8 cellular contexts compared by ENCODE assay signal in genomic region chr3:184811999-184812844, GRCh38. TPM values are rescaled to one million over a fixed set of nuclear protein-coding genes. Genes with fewer than 3 reads are reported as not detected.
DNase-seq lines count a peak whose midpoint lies in the region; ATAC-seq and TF ChIP-seq lines count a peak whose summit lies in the region.

A gene with protein sequence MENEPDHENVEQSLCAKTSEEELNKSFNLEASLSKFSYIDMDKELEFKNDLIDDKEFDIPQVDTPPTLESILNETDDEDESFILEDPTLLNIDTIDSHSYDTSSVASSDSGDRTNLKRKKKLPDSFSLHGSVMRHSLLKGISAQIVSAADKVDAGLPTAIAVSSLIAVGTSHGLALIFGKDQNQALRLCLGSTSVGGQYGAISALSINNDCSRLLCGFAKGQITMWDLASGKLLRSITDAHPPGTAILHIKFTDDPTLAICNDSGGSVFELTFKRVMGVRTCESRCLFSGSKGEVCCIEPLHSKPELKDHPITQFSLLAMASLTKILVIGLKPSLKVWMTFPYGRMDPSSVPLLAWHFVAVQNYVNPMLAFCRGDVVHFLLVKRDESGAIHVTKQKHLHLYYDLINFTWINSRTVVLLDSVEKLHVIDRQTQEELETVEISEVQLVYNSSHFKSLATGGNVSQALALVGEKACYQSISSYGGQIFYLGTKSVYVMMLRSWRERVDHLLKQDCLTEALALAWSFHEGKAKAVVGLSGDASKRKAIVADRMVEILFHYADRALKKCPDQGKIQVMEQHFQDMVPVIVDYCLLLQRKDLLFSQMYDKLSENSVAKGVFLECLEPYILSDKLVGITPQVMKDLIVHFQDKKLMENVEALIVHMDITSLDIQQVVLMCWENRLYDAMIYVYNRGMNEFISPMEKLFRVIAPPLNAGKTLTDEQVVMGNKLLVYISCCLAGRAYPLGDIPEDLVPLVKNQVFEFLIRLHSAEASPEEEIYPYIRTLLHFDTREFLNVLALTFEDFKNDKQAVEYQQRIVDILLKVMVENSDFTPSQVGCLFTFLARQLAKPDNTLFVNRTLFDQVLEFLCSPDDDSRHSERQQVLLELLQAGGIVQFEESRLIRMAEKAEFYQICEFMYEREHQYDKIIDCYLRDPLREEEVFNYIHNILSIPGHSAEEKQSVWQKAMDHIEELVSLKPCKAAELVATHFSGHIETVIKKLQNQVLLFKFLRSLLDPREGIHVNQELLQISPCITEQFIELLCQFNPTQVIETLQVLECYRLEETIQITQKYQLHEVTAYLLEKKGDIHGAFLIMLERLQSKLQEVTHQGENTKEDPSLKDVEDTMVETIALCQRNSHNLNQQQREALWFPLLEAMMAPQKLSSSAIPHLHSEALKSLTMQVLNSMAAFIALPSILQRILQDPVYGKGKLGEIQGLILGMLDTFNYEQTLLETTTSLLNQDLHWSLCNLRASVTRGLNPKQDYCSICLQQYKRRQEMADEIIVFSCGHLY (N-terminal part only) (plus strand): TSS chr3:184812166. CDS start chr3:184824633, 12,467 bp downstream.

- H3K36me3 ChIP-seq in OCI-LY3 (replicated peaks; ENCODE audit: low read depth, low read length) (peaks cover 4% of the 10 kb centered on the region), mucosa of descending colon (ENCODE audit: low read depth) (no peaks in the 10 kb centered on the region)

- no peaks in the 10 kb centered on the region for H3K27me3 ChIP-seq in OCI-LY3 (ENCODE audit: low read depth, low read length)

- ATAC-seq in GM21526 (IDR thresholded peaks at IDR 0.05; ENCODE audit: low FRiP score, unreplicated experiment) (peak; percentile 87), mucosa of descending colon (peak; percentile 98)

- peak within 1 kb of the TSS; percentile 85 for H3K4me2 ChIP-seq in OCI-LY3 (ENCODE audit: low read length)

- H3K4me3 ChIP-seq in OCI-LY3 (ENCODE audit: low read length) = peak within 1 kb of the TSS; percentile 83
- peak within 1 kb of the TSS; percentile 91 for H3K4me3 ChIP-seq in epithelial cell of esophagus (ENCODE audit: low read length)
- peak within 1 kb of the TSS; percentile 61 for H3K4me3 ChIP-seq in mucosa of descending colon

- peak within 1 kb of the TSS; percentile 70 for H3K9ac ChIP-seq in OCI-LY3 (ENCODE audit: low read length)

- H3K27ac ChIP-seq in OCI-LY3 (ENCODE audit: low read length) = no peak within 1 kb of the TSS

- H4K20me1 ChIP-seq in OCI-LY3 (ENCODE audit: insufficient read depth, low read length) = no peaks in the 10 kb centered on the region; the same call in 1 of the 2 replicates

- peak; percentile 95 for DNase-seq in DMS114 treated with DMSO at 0.1 percent for 48 hours (lab: John Stamatoyannopoulos, UW; ENCODE audit: unreplicated experiment)
- peak; percentile 77 for DNase-seq in HuH-7.5 (ENCODE audit: low spot score)
- DNase-seq in activated T-cell treated with anti-CD3 and anti-CD28 coated beads for 1 hour (ENCODE audit: low read depth) = peak; percentile 98
- DNase-seq in epithelial cell of esophagus (ENCODE audit: low read depth) = peak; percentile 97
- peak; percentile 97 to 98 (median 97) for DNase-seq in mucosa of descending colon
- DNase-seq in stimulated activated CD8-positive, alpha-beta memory T cell treated with anti-CD3 and anti-CD28 coated beads, Interleukin-4, amount 100 ng/mL, for 24 hours (ENCODE audit: low read depth) = peak; percentile 97

- peaks cover 22% of the 10 kb centered on the region for H3K79me2 ChIP-seq in OCI-LY3 (ENCODE audit: low read length)

- H2AFZ ChIP-seq in OCI-LY3 (ENCODE audit: low read depth, low read length) = peak within 1 kb of the TSS; percentile 95

- TF ChIP-seq CTCF in OCI-LY3 (IDR thresholded peaks at IDR 0.05; ENCODE audit: low read depth, low read length) = no peak; the same call in 1 of the 2 replicates
- peak; percentile 71 for TF ChIP-seq CTCF in epithelial cell of esophagus (IDR thresholded peaks at IDR 0.05; ENCODE audit: insufficient read depth, low read depth, low read length, missing control alignments)
- TF ChIP-seq CTCF in mucosa of descending colon (IDR thresholded peaks at IDR 0.05) = peak; percentile 73

- H3K4me1 ChIP-seq in OCI-LY3 (ENCODE audit: low read length) (peaks cover 23% of the 10 kb centered on the region), mucosa of descending colon (ENCODE audit: low read depth) (no peaks in the 10 kb centered on the region)

- intact Hi-C loops in mucosa of descending colon (cut with DNase I, micrococcal nuclease) = no loop called here

- no peaks in the 10 kb centered on the region for H3K9me3 ChIP-seq in OCI-LY3 (ENCODE audit: insufficient read depth, low read length)
- no peaks in the 10 kb centered on the region for H3K9me3 ChIP-seq in mucosa of descending colon

RNA-seq across cellular contexts. Expression of the gene that starts here (rescaled TPM):
- 10 to 100 TPM; 57.6 to 92.6 (median 74.7) TPM for total RNA-seq in mucosa of descending colon
